Comparison of ENCODE assay signal across 1 cellular context in the genomic region with DNA sequence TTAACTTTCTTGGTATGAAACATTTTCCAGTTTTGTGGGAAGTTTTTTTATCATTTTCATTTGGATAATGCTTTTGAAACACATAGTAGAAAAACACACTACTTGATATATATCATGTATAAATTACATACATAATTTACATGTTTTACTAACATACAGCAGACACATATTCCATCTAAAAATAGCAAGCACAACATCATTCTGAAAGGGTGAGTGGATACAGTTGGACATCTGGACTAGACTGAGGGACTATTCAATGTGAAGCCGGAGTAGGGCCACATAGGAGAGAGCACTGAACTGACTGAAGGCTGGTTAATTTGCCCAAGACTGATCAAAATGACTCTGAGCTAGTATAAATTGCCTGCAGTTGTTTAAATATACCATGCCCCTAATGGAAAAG.
TF ChIP-seq lines count a peak whose summit lies in the region.

No MANE protein-coding gene starts in this region.

TF ChIP-seq in A549, 52 proteins besides CTCF, POLR2A, EP300 and RAD21 (continued from another document):
- TF ChIP-seq PHF8 (IDR thresholded peaks at IDR 0.05; ENCODE audit: borderline replicate concordance, low read depth) = no peak
- no peak for TF ChIP-seq ZC3H11A (IDR thresholded peaks at IDR 0.05)
- TF ChIP-seq HDAC2 (IDR thresholded peaks at IDR 0.05) = no peak
- TF ChIP-seq GATA3 (IDR thresholded peaks at IDR 0.05; ENCODE audit: borderline replicate concordance) = no peak
